ENCODE assay signal across 9 cellular contexts in genomic region chr1:191174298-191174697, GRCh38.
DNase-seq lines count a peak whose midpoint lies in the region; ATAC-seq and TF ChIP-seq lines count a peak whose summit lies in the region.
"Had no signal": no experiment of that assay in that cellular context is flagged by ENCODE, and none has a peak within 500 bp of the region (broad histone marks: within the 10 kb centered on the region; RNA-seq: fewer than 3 reads in every experiment).

No MANE protein-coding gene starts in this region.

- peak; percentile 98 for ATAC-seq in HG02981 (IDR thresholded peaks at IDR 0.05; ENCODE audit: unreplicated experiment)

- H3K36me3 Mint-ChIP-seq in MCF 10A (ENCODE audit: insufficient read depth, unreplicated experiment) = no peaks in the 10 kb centered on the region
- H3K36me3 Mint-ChIP-seq in activated naive CD4-positive, alpha-beta T cell treated with anti-CD3 and anti-CD28 coated beads, Interleukin-2, amount 10 ng/mL, durations not matched to agents 7 days and 5 days = no peaks in the 10 kb centered on the region

- no peaks in the 10 kb centered on the region for H3K9me3 ChIP-seq in mammary epithelial cell (replicated peaks; ENCODE audit: insufficient read depth, low read length)

- CTCF ChIA-PET in MCF 10A (lab: Yijun Ruan, JAX) (interaction anchor here (0.6 to 1.0 kb wide), 3 partner anchors 48 to 1634 kb away, joined by 3 to 4 read pairs (median 3); no protein-coding TSS in a partner anchor), mammary epithelial cell (lab: Charles Lee; ENCODE audit: low non-redundant PET) (no interaction called here)
- CTCF ChIA-PET in activated naive CD4-positive, alpha-beta T cell treated with anti-CD3 and anti-CD28 coated beads, Interleukin-2, amount 10 ng/mL, durations not matched to agents 7 days and 5 days (lab: Charles Lee) = no interaction called here

- peak; percentile 13 for DNase-seq in MCF 10A (ENCODE audit: unreplicated experiment)
- no peak for DNase-seq in mammary epithelial cell
- DNase-seq in NOMO-1 treated with dmso at 0.1 percent for 144 hours (lab: John Stamatoyannopoulos, UW; ENCODE audit: unreplicated experiment) = peak; percentile 48
- DNase-seq in NCI-H1930 (lab: John Stamatoyannopoulos, UW) = no peak
- DNase-seq in anterior cingulate cortex (lab: John Stamatoyannopoulos, UW) = no peak
- DNase-seq in activated naive CD4-positive, alpha-beta T cell treated with anti-CD3 and anti-CD28 coated beads, Interleukin-2, amount 10 ng/mL, durations not matched to agents 7 days and 5 days = no peak
- no peak for DNase-seq in glomerular visceral epithelial cell (ENCODE audit: extremely low spot score)

- no peaks in the 10 kb centered on the region for H3K27me3 ChIP-seq in mammary epithelial cell (ENCODE audit: insufficient read depth, low read length)

- H3K9me3 Mint-ChIP-seq in MCF 10A (ENCODE audit: unreplicated experiment) = no peaks in the 10 kb centered on the region
- H3K9me3 Mint-ChIP-seq in activated naive CD4-positive, alpha-beta T cell treated with anti-CD3 and anti-CD28 coated beads, Interleukin-2, amount 10 ng/mL, durations not matched to agents 7 days and 5 days = peaks cover 2% of the 10 kb centered on the region

- no peak overlapping the region for H3K4me2 ChIP-seq in mammary epithelial cell (ENCODE audit: insufficient read depth, low read depth, low read length)

- TF ChIP-seq CTCF in MCF 10A (IDR thresholded peaks at IDR 0.05; ENCODE audit: unreplicated experiment) (no peak), mammary epithelial cell (conservative IDR thresholded peaks at IDR 0.05 in 1 of 2, IDR thresholded peaks at IDR 0.05 in 1 of 2; ENCODE audit: extremely low read depth in 1 of 2, insufficient read depth in 1 of 2, low read depth in 1 of 2, low read length in 2 of 2) (no peak)

- in situ Hi-C loops in mammary epithelial cell (cut with MboI; ENCODE audit: low sequenced_read_pairs in 2 of 2) = no loop called here

- peak overlapping the region; percentile 38 for H3K4me3 Mint-ChIP-seq in MCF 10A (ENCODE audit: unreplicated experiment)
- H3K4me3 Mint-ChIP-seq in activated naive CD4-positive, alpha-beta T cell treated with anti-CD3 and anti-CD28 coated beads, Interleukin-2, amount 10 ng/mL, durations not matched to agents 7 days and 5 days = no peak overlapping the region
- H3K4me3 Mint-ChIP-seq: B cell had no signal

- no peaks in the 10 kb centered on the region for H4K20me1 ChIP-seq in mammary epithelial cell (ENCODE audit: insufficient read depth, low read length)

- 0% methylated on average over 1 of the region's 1 CpG for WGBS in mammary epithelial cell (ENCODE audit: low coverage, missing lambda C conversion rate)

- POLR2A ChIA-PET in MCF 10A (lab: Yijun Ruan, JAX) = interaction anchor here (0.7 kb wide), 1 partner anchor 100 kb away, joined by 3 read pairs; no protein-coding TSS in a partner anchor

- H3K4me3 ChIP-seq in mammary epithelial cell (replicated peaks in 1 of 3; ENCODE audit: insufficient read depth in 1 of 3, low read depth in 2 of 3, low read length in 3 of 3) = no peak overlapping the region

- BruUV-seq in MCF 10A (replicated peaks; lab: Mats Ljungman, UMichigan) (no TSS peak), mammary epithelial cell (replicated peaks; lab: Mats Ljungman, UMichigan) (no TSS peak)

- no peaks in the 10 kb centered on the region for H3K36me3 ChIP-seq in mammary epithelial cell (ENCODE audit: insufficient read depth, low read length)

- no peaks in the 10 kb centered on the region for H3K4me1 ChIP-seq in mammary epithelial cell (ENCODE audit: insufficient read depth, low read length)

- dilution Hi-C loops in mammary epithelial cell (cut with HindIII; ENCODE audit: low sequenced_read_pairs) = no loop called here

- no peaks in the 10 kb centered on the region for H3K27me3 Mint-ChIP-seq in MCF 10A (ENCODE audit: insufficient read depth, unreplicated experiment)
- no peaks in the 10 kb centered on the region for H3K27me3 Mint-ChIP-seq in activated naive CD4-positive, alpha-beta T cell treated with anti-CD3 and anti-CD28 coated beads, Interleukin-2, amount 10 ng/mL, durations not matched to agents 7 days and 5 days
- H3K27me3 Mint-ChIP-seq: B cell had no signal

- peak overlapping the region; percentile 96 for H3K27ac Mint-ChIP-seq in MCF 10A (ENCODE audit: low read depth, unreplicated experiment)
- no peak overlapping the region for H3K27ac Mint-ChIP-seq in activated naive CD4-positive, alpha-beta T cell treated with anti-CD3 and anti-CD28 coated beads, Interleukin-2, amount 10 ng/mL, durations not matched to agents 7 days and 5 days
- H3K27ac Mint-ChIP-seq: B cell had no signal

- no peak overlapping the region for H2AFZ ChIP-seq in mammary epithelial cell (ENCODE audit: low read depth, low read length)

- intact Hi-C loops in MCF 10A (cut with micrococcal nuclease) = loop anchor here (2.0 kb wide), 1 partner anchor 19 kb away; no protein-coding TSS in a partner anchor
- intact Hi-C loops in mammary epithelial cell (cut with micrococcal nuclease) = no loop called here

- H3K27ac ChIP-seq in mammary epithelial cell (ENCODE audit: insufficient read depth, low read depth, low read length) = no peak overlapping the region

- no peaks in the 10 kb centered on the region for H3K79me2 ChIP-seq in mammary epithelial cell (ENCODE audit: insufficient read depth, low read length)

- peaks cover 23% of the 10 kb centered on the region for H3K4me1 Mint-ChIP-seq in MCF 10A (ENCODE audit: insufficient read depth, unreplicated experiment)
- no peaks in the 10 kb centered on the region for H3K4me1 Mint-ChIP-seq in activated naive CD4-positive, alpha-beta T cell treated with anti-CD3 and anti-CD28 coated beads, Interleukin-2, amount 10 ng/mL, durations not matched to agents 7 days and 5 days

- no peak overlapping the region for H3K9ac ChIP-seq in mammary epithelial cell (ENCODE audit: insufficient read depth, low read length)

Comparison
In these comparisons a context has a peak if more than half of its experiments do, and no peak if none do; other contexts are left out.
1. DNase-seq: peak in MCF 10A (single experiment) and NOMO-1 treated with dmso at 0.1 percent for 144 hours (single experiment); none in mammary epithelial cell (single experiment), NCI-H1930 (0 of 2), anterior cingulate cortex (0 of 58), activated naive CD4-positive, alpha-beta T cell treated with anti-CD3 and anti-CD28 coated beads, Interleukin-2, amount 10 ng/mL, durations not matched to agents 7 days and 5 days (single experiment) and glomerular visceral epithelial cell (single experiment).